19 cellular contexts compared by ENCODE assay signal in genomic region chr10:124067825-124068400, GRCh38.
"Had no signal": no experiment of that assay in that cellular context is flagged by ENCODE, and none has a peak within 500 bp of the region (broad histone marks: within the 10 kb centered on the region; RNA-seq: fewer than 3 reads in every experiment).

No MANE protein-coding gene starts in this region.

- ATAC-seq: activated T-cell treated with anti-CD3 and anti-CD28 coated beads, Interleukin-2, amount 50 U/mL, for 72 hours; esophagus mucosa; left lung; stimulated activated effector memory CD8-positive, alpha-beta T cell treated with anti-CD3 and anti-CD28 coated beads, Interleukin-12 subunit alpha, Interleukin-12 subunit beta, amount 100 ng/mL, for 72 hours; T-helper 17 cell had no signal

- H3K9me3 ChIP-seq: adrenal gland, heart right ventricle, left lung, prostate gland, right atrium auricular region, stomach had no signal

- H3K27me3 ChIP-seq: adrenal gland, left lung, right atrium auricular region, stomach had no signal

- H3K36me3 ChIP-seq: adrenal gland, heart right ventricle, left lung, prostate gland, right atrium auricular region, stomach had no signal

- H3K27ac ChIP-seq: prostate gland, right atrium auricular region, VCaP had no signal

- DNase-seq: activated CD4-positive, alpha-beta T cell treated with anti-CD3 and anti-CD28 coated beads, Interleukin-2, amount 50 U/mL, for 1 hour; activated CD4-positive, CD25-positive, alpha-beta regulatory T cell treated with anti-CD3 and anti-CD28 coated beads, Interleukin-2, amount 50 U/mL, for 72 hours; activated CD8-positive, alpha-beta memory T cell treated with anti-CD3 and anti-CD28 coated beads, Interleukin-2, amount 50 U/mL, for 4 hours; activated effector memory CD4-positive, alpha-beta T cell treated with anti-CD3 and anti-CD28 coated beads, Interleukin-2, amount 50 U/mL, for 16 hours; activated T-cell treated with anti-CD3 and anti-CD28 coated beads, Interleukin-2, amount 50 U/mL, for 72 hours; adrenal gland; effector CD8-positive, alpha-beta T cell; heart right ventricle; left lung; midbrain; stimulated activated CD4-positive, alpha-beta T cell treated with anti-CD3 and anti-CD28 coated beads, Interleukin-4, amount 100 ng/mL, for 24 hours; stomach; T-helper 17 cell had no signal

- H3K4me3 ChIP-seq: adrenal gland, heart right ventricle, left lung, prostate gland, right atrium auricular region, skin epidermis, stomach had no signal

- H3K4me1 ChIP-seq: prostate gland had no signal
